ENCODE assay signal across 4 cellular contexts in genomic region chr18:23882616-23883276, GRCh38.
TF ChIP-seq lines count a peak whose summit lies in the region.

No MANE protein-coding gene starts in this region.

TF ChIP-seq in HepG2, 621 proteins besides CTCF, POLR2A, EP300 and RAD21:
- TF ChIP-seq FOXK1 (CRISPR knock-in tag; IDR thresholded peaks at IDR 0.05; ENCODE audit: borderline replicate concordance, low read depth) = no peak
- no peak for TF ChIP-seq MXI1 (IDR thresholded peaks at IDR 0.05; ENCODE audit: borderline replicate concordance, low read depth, low read length)
- TF ChIP-seq HNF4G (IDR thresholded peaks at IDR 0.05; ENCODE audit: borderline replicate concordance, low read depth, low read length) = no peak
- no peak for TF ChIP-seq HNF4G (CRISPR knock-in tag; IDR thresholded peaks at IDR 0.05; ENCODE audit: borderline replicate concordance, low read depth)
- TF ChIP-seq POLR2AphosphoS5 (IDR thresholded peaks at IDR 0.05; ENCODE audit: low read depth, low read length) = no peak
- no peak for TF ChIP-seq ZFX (CRISPR knock-in tag; IDR thresholded peaks at IDR 0.05; ENCODE audit: low read depth)
- TF ChIP-seq ZNF703 (CRISPR knock-in tag; IDR thresholded peaks at IDR 0.05; ENCODE audit: borderline replicate concordance) = no peak
- TF ChIP-seq PHF20 (CRISPR knock-in tag; IDR thresholded peaks at IDR 0.05) = no peak
- no peak for TF ChIP-seq ZBTB42 (CRISPR knock-in tag; IDR thresholded peaks at IDR 0.05)
- no peak for TF ChIP-seq CBX1 (IDR thresholded peaks at IDR 0.05; ENCODE audit: low read depth)
- TF ChIP-seq TFDP2 (CRISPR knock-in tag; IDR thresholded peaks at IDR 0.05) = no peak
- TF ChIP-seq, protein P1, sequence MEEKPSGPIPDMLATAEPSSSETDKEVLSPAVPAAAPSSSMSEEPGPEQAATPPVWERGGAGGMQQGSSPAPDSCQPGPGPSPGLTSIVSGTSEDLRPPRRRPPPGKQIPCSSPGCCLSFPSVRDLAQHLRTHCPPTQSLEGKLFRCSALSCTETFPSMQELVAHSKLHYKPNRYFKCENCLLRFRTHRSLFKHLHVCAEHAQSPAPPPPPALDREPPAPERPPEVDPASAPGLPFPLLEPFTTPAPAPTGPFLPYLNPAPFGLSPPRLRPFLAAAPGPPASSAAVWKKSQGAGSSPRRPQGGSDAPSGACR (CRISPR knock-in tag; IDR thresholded peaks at IDR 0.05) = no peak
- no peak for TF ChIP-seq SP140L (CRISPR knock-in tag; IDR thresholded peaks at IDR 0.05; ENCODE audit: borderline replicate concordance)
- no peak for TF ChIP-seq ZNF619 (CRISPR knock-in tag; IDR thresholded peaks at IDR 0.05)

TF ChIP-seq in H1, 55 proteins besides CTCF, POLR2A, EP300 and RAD21:
- no peak for TF ChIP-seq YY1 (IDR thresholded peaks at IDR 0.05; ENCODE audit: low read depth, low read length)
- no peak for TF ChIP-seq TAF1 (IDR thresholded peaks at IDR 0.05; ENCODE audit: low read depth, low read length)
- no peak for TF ChIP-seq ZNF274 (IDR thresholded peaks at IDR 0.05; ENCODE audit: borderline replicate concordance, extremely low read depth, low read length)
- TF ChIP-seq NRF1 (IDR thresholded peaks at IDR 0.05; ENCODE audit: low read depth, low read length) = no peak

TF ChIP-seq in GM12891, 5 proteins besides CTCF, POLR2A, EP300 and RAD21:
- no peak for TF ChIP-seq POLR2AphosphoS5 (IDR thresholded peaks at IDR 0.05; ENCODE audit: low read depth, low read length)
- TF ChIP-seq PAX5 (IDR thresholded peaks at IDR 0.05; ENCODE audit: insufficient read depth, low read length, severe bottlenecking) = no peak
- no peak for TF ChIP-seq SPI1 (IDR thresholded peaks at IDR 0.05; ENCODE audit: low read depth, low read length)
- TF ChIP-seq POU2F2 (IDR thresholded peaks at IDR 0.05; ENCODE audit: low read depth, low read length) = no peak
- TF ChIP-seq TAF1 (IDR thresholded peaks at IDR 0.05; ENCODE audit: low read depth, low read length) = no peak

TF ChIP-seq in SK-N-SH treated with all-trans-retinoic acid at 6 μM for 48 hours, 23 proteins besides CTCF, POLR2A, EP300 and RAD21:
- TF ChIP-seq TOX (CRISPR knock-in tag; IDR thresholded peaks at IDR 0.05; ENCODE audit: borderline replicate concordance) (no peak), ZNF70 (CRISPR knock-in tag; IDR thresholded peaks at IDR 0.05) (no peak), TCF4 (CRISPR knock-in tag; IDR thresholded peaks at IDR 0.05; ENCODE audit: borderline replicate concordance) (no peak), ZNF8 (CRISPR knock-in tag; IDR thresholded peaks at IDR 0.05) (no peak), ZC3H10 (CRISPR knock-in tag; IDR thresholded peaks at IDR 0.05) (no peak), OSR1 (CRISPR knock-in tag; IDR thresholded peaks at IDR 0.05) (no peak), ARNTL (CRISPR knock-in tag; IDR thresholded peaks at IDR 0.05; ENCODE audit: borderline replicate concordance, low read depth) (no peak), ISL1 (CRISPR knock-in tag; IDR thresholded peaks at IDR 0.05) (no peak), SNAI2 (CRISPR knock-in tag; IDR thresholded peaks at IDR 0.05) (no peak), RARB (CRISPR knock-in tag; IDR thresholded peaks at IDR 0.05) (no peak), BACH2 (CRISPR knock-in tag; IDR thresholded peaks at IDR 0.05; ENCODE audit: borderline replicate concordance) (no peak), CSDC2 (CRISPR knock-in tag; IDR thresholded peaks at IDR 0.05) (no peak), GLIS3 (CRISPR knock-in tag; IDR thresholded peaks at IDR 0.05) (no peak), PPARA (CRISPR knock-in tag; IDR thresholded peaks at IDR 0.05; ENCODE audit: borderline replicate concordance) (no peak), ESRRG (CRISPR knock-in tag; IDR thresholded peaks at IDR 0.05) (no peak), ZFP30 (CRISPR knock-in tag; IDR thresholded peaks at IDR 0.05) (no peak)
- TF ChIP-seq, protein P2, sequence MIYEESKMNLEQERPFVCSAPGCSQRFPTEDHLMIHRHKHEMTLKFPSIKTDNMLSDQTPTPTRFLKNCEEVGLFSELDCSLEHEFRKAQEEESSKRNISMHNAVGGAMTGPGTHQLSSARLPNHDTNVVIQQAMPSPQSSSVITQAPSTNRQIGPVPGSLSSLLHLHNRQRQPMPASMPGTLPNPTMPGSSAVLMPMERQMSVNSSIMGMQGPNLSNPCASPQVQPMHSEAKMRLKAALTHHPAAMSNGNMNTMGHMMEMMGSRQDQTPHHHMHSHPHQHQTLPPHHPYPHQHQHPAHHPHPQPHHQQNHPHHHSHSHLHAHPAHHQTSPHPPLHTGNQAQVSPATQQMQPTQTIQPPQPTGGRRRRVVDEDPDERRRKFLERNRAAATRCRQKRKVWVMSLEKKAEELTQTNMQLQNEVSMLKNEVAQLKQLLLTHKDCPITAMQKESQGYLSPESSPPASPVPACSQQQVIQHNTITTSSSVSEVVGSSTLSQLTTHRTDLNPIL (CRISPR knock-in tag; IDR thresholded peaks at IDR 0.05; ENCODE audit: low read depth) = no peak
